ENCODE assay signal across 35 cellular contexts in genomic region chr10:84805149-84805548, GRCh38.
A peak's percentile ranks its signal among the peaks of the same experiment; 100 is the strongest.
DNase-seq lines count a peak whose midpoint lies in the region; ATAC-seq, FAIRE-seq and TF ChIP-seq lines count a peak whose summit lies in the region.
"Had no signal": no experiment of that assay in that cellular context is flagged by ENCODE, and none has a peak within 500 bp of the region (broad histone marks: within the 10 kb centered on the region; RNA-seq: fewer than 3 reads in every experiment).

No MANE protein-coding gene starts in this region.

- H2AFZ ChIP-seq in HepG2 (ENCODE audit: low read length) = no peak overlapping the region

- no peaks in the 10 kb centered on the region for H3K36me3 ChIP-seq in HepG2 (replicated peaks in 1 of 2; ENCODE audit: control insufficient read depth in 1 of 2, insufficient read depth in 2 of 2, low read length in 2 of 2)
- H3K36me3 ChIP-seq in right lobe of liver = no peaks in the 10 kb centered on the region
- H3K36me3 ChIP-seq in HEK293 (ENCODE audit: control insufficient read depth in 2 of 2, insufficient read depth in 1 of 2, low read length in 2 of 2) = no peaks in the 10 kb centered on the region
- H3K36me3 ChIP-seq: BE2C; BLaER1; BLaER1 treated with 17β-estradiol and CSF1 and Interleukin-3, amounts not matched to agents 10 nM and 100 nM had no signal

- no peaks in the 10 kb centered on the region for H3K27me3 Mint-ChIP-seq in activated CD4-positive, alpha-beta T cell treated with anti-CD3 and anti-CD28 coated beads, Interleukin-2, amount 10 ng/mL, durations not matched to agents 24 days and 14 days
- H3K27me3 Mint-ChIP-seq: CD4-positive, CD25-positive, alpha-beta regulatory T cell had no signal

- H3K79me2 ChIP-seq in HepG2 (ENCODE audit: insufficient read depth, low read length) = no peaks in the 10 kb centered on the region

- intact Hi-C loops in activated CD4-positive, alpha-beta T cell treated with anti-CD3 and anti-CD28 coated beads, Interleukin-2, amount 10 ng/mL, durations not matched to agents 24 days and 14 days (cut with micrococcal nuclease) = no loop called here
- intact Hi-C loops in HepG2 (cut with micrococcal nuclease; ENCODE audit: unreplicated experiment) = no loop called here
- intact Hi-C loops in right lobe of liver (cut with DNase I) = no loop called here

- no peak overlapping the region for H3K9ac ChIP-seq in HepG2 (ENCODE audit: insufficient read depth, low read depth, low read length)
- H3K9ac ChIP-seq: BLaER1; BLaER1 treated with 17β-estradiol and CSF1 and Interleukin-3, amounts not matched to agents 10 nM and 100 nM had no signal

- ATAC-seq in HepG2 (no peak), right lobe of liver (no peak)
- ATAC-seq: A549; CD8-positive, alpha-beta T cell had no signal

- CTCF ChIA-PET in HepG2 (lab: Yijun Ruan, JAX; ENCODE audit: low intra/inter-chr PET ratio, low total read pairs) = no interaction called here
- CTCF ChIA-PET in HEK293 (lab: Yijun Ruan, JAX) = no interaction called here

- no peaks in the 10 kb centered on the region for H3K4me1 ChIP-seq in HepG2 (ENCODE audit: insufficient read depth, low read length)
- H3K4me1 ChIP-seq in right lobe of liver = no peaks in the 10 kb centered on the region
- H3K4me1 ChIP-seq in HEK293 (ENCODE audit: control insufficient read depth, insufficient read depth, low read length) = no peaks in the 10 kb centered on the region
- H3K4me1 ChIP-seq: A549; BE2C; BLaER1; BLaER1 treated with 17β-estradiol and CSF1 and Interleukin-3, amounts not matched to agents 10 nM and 100 nM had no signal

- POLR2A ChIA-PET in HepG2 (lab: Yijun Ruan, JAX) (no interaction called here), HEK293 (lab: Yijun Ruan, JAX) (no interaction called here)

- no peak for TF ChIP-seq EP300 in HepG2 (IDR thresholded peaks at IDR 0.05; ENCODE audit: low read depth in 2 of 2, low read length in 2 of 2)
- no peak for TF ChIP-seq EP300 in HepG2 (CRISPR knock-in tag; IDR thresholded peaks at IDR 0.05; ENCODE audit: borderline replicate concordance)

- H3K27me3 ChIP-seq in HepG2 (ENCODE audit: control insufficient read depth in 1 of 2, insufficient read depth in 2 of 2, low read length in 2 of 2) (no peaks in the 10 kb centered on the region), right lobe of liver (no peaks in the 10 kb centered on the region)
- H3K27me3 ChIP-seq: BE2C; BLaER1; BLaER1 treated with 17β-estradiol and CSF1 and Interleukin-3, amounts not matched to agents 10 nM and 100 nM had no signal

- no peak overlapping the region for H3K4me3 Mint-ChIP-seq in activated CD4-positive, alpha-beta T cell treated with anti-CD3 and anti-CD28 coated beads, Interleukin-2, amount 10 ng/mL, durations not matched to agents 24 days and 14 days
- H3K4me3 Mint-ChIP-seq: B cell; CD14-positive monocyte; CD4-positive, alpha-beta memory T cell; CD4-positive, alpha-beta T cell; CD4-positive, CD25-positive, alpha-beta regulatory T cell; CD8-positive, alpha-beta memory T cell; CD8-positive, alpha-beta T cell had no signal

- H3K27ac ChIP-seq in HepG2 (ENCODE audit: extremely low read length, insufficient read depth, low read length) (no peak overlapping the region), right lobe of liver (no peak overlapping the region), HEK293 (ENCODE audit: extremely low read depth, low read depth, low read length) (no peak overlapping the region)
- H3K27ac ChIP-seq: 22Rv1; A549; BLaER1; BLaER1 treated with 17β-estradiol and CSF1 and Interleukin-3, amounts not matched to agents 10 nM and 100 nM; C4-2B had no signal

- no peak for FAIRE-seq in HepG2 (lab: Jason Lieb, UNC)
- FAIRE-seq: A204.1, A549, D721Med had no signal

- peak; percentile 8 for DNase-seq in activated CD4-positive, alpha-beta T cell treated with anti-CD3 and anti-CD28 coated beads, Interleukin-2, amount 10 ng/mL, durations not matched to agents 24 days and 14 days
- DNase-seq in activated CD4-positive, alpha-beta T cell treated with anti-CD3 and anti-CD28 coated beads for 1 hour = no peak
- DNase-seq in HepG2 (ENCODE audit: low spot score) (no peak), right lobe of liver (no peak), NCI-H1694 treated with DMSO at 0.1 percent for 48 hours (lab: John Stamatoyannopoulos, UW) (no peak)
- DNase-seq: 8988T; ACHN; AML-193; BE2C; C1 segment of cervical spinal cord; Caco-2; Calu3; CD4-positive, alpha-beta memory T cell; CD4-positive, alpha-beta T cell; CD4-positive, CD25-positive, alpha-beta regulatory T cell; CD8-positive, alpha-beta memory T cell; CD8-positive, alpha-beta T cell; COR-L47; DMS 273 treated with DMSO at 0.1 percent for 48 hours; DMS153; DMS53; DMS79; DMS79 treated with DMSO at 0.1 percent for 48 hours; DND-41; EL had no signal

- H3K4me3 ChIP-seq in HepG2 (replicated peaks in 1 of 3; ENCODE audit: insufficient read depth in 1 of 3, low read depth in 2 of 3, low read length in 3 of 3) (no peak overlapping the region), right lobe of liver (no peak overlapping the region), HEK293 (ENCODE audit: low read depth, low read length) (no peak overlapping the region)
- H3K4me3 ChIP-seq: A549; BLaER1; BLaER1 treated with 17β-estradiol and CSF1 and Interleukin-3, amounts not matched to agents 10 nM and 100 nM had no signal

- no peak for TF ChIP-seq RAD21 in HepG2 (CRISPR knock-in tag; IDR thresholded peaks at IDR 0.05)

- no TSS peak for BruUV-seq in HepG2 (replicated peaks; lab: Mats Ljungman, UMichigan)

- H3K27ac Mint-ChIP-seq in activated CD4-positive, alpha-beta T cell treated with anti-CD3 and anti-CD28 coated beads, Interleukin-2, amount 10 ng/mL, durations not matched to agents 24 days and 14 days = no peak overlapping the region
- H3K27ac Mint-ChIP-seq: B cell; CD14-positive monocyte; CD4-positive, alpha-beta memory T cell; CD4-positive, alpha-beta T cell; CD4-positive, CD25-positive, alpha-beta regulatory T cell; CD8-positive, alpha-beta memory T cell; CD8-positive, alpha-beta T cell had no signal

- TF ChIP-seq CTCF in HepG2 (CRISPR knock-in tag; IDR thresholded peaks at IDR 0.05) (no peak), right lobe of liver (IDR thresholded peaks at IDR 0.05) (no peak), HEK293 (tag by site-specific recombination; IDR thresholded peaks at IDR 0.05) (no peak)

- H3K4me2 ChIP-seq in HepG2 (ENCODE audit: low read depth, low read length) = no peak overlapping the region
- H3K4me2 ChIP-seq: A549; BLaER1; BLaER1 treated with 17β-estradiol and CSF1 and Interleukin-3, amounts not matched to agents 10 nM and 100 nM had no signal

- no peaks in the 10 kb centered on the region for H3K9me3 ChIP-seq in HepG2 (ENCODE audit: low read length)
- H3K9me3 ChIP-seq in right lobe of liver = no peaks in the 10 kb centered on the region
- H3K9me3 ChIP-seq in HEK293 (ENCODE audit: control insufficient read depth, insufficient read depth, low read depth, low read length) = no peaks in the 10 kb centered on the region
- H3K9me3 ChIP-seq: A549, BE2C, BLaER1, Caco-2 had no signal

- TF ChIP-seq POLR2A in HepG2 (IDR thresholded peaks at IDR 0.05; ENCODE audit: insufficient read depth in 1 of 2, low read depth in 2 of 2, low read length in 2 of 2) (no peak), right lobe of liver (IDR thresholded peaks at IDR 0.05) (no peak)

- H4K20me1 ChIP-seq in HepG2 (ENCODE audit: insufficient read depth, low read length) = no peaks in the 10 kb centered on the region
- H4K20me1 ChIP-seq: BLaER1; BLaER1 treated with 17β-estradiol and CSF1 and Interleukin-3, amounts not matched to agents 10 nM and 100 nM had no signal

- H3K9me3 Mint-ChIP-seq in activated CD4-positive, alpha-beta T cell treated with anti-CD3 and anti-CD28 coated beads, Interleukin-2, amount 10 ng/mL, durations not matched to agents 24 days and 14 days = no peaks in the 10 kb centered on the region

- in situ Hi-C loops in HepG2 (cut with HindIII; ENCODE audit: extremely low pct_ligation_motif_present, low pct_unique_long_range_greater_than_20kb) = no loop called here

- no peaks in the 10 kb centered on the region for H3K4me1 Mint-ChIP-seq in activated CD4-positive, alpha-beta T cell treated with anti-CD3 and anti-CD28 coated beads, Interleukin-2, amount 10 ng/mL, durations not matched to agents 24 days and 14 days
- H3K4me1 Mint-ChIP-seq: B cell; CD14-positive monocyte; CD4-positive, alpha-beta memory T cell; CD4-positive, CD25-positive, alpha-beta regulatory T cell; CD8-positive, alpha-beta memory T cell had no signal

- no peaks in the 10 kb centered on the region for H3K36me3 Mint-ChIP-seq in activated CD4-positive, alpha-beta T cell treated with anti-CD3 and anti-CD28 coated beads, Interleukin-2, amount 10 ng/mL, durations not matched to agents 24 days and 14 days (ENCODE audit: low read depth)
- H3K36me3 Mint-ChIP-seq: CD14-positive monocyte; CD4-positive, alpha-beta memory T cell; CD4-positive, CD25-positive, alpha-beta regulatory T cell; CD8-positive, alpha-beta memory T cell; CD8-positive, alpha-beta T cell had no signal

- 23% methylated on average over 2 of the region's 2 CpGs for WGBS in HepG2 (ENCODE audit: low lambda C conversion rate)
- 57% methylated on average over 2 of the region's 2 CpGs for WGBS in right lobe of liver (ENCODE audit: insufficient coverage, low coverage, low lambda C conversion rate, missing lambda C conversion rate)

TF ChIP-seq in HepG2, 621 proteins besides CTCF, POLR2A, EP300 and RAD21 (continues in another document):
- TF ChIP-seq CHD2 (IDR thresholded peaks at IDR 0.05; ENCODE audit: low read depth, low read length) = no peak
- no peak for TF ChIP-seq HOXA3 (CRISPR knock-in tag; IDR thresholded peaks at IDR 0.05)

TF ChIP-seq in HEK293, 187 proteins besides CTCF, POLR2A, EP300 and RAD21 (continues in another document):
- TF ChIP-seq, protein P1, sequence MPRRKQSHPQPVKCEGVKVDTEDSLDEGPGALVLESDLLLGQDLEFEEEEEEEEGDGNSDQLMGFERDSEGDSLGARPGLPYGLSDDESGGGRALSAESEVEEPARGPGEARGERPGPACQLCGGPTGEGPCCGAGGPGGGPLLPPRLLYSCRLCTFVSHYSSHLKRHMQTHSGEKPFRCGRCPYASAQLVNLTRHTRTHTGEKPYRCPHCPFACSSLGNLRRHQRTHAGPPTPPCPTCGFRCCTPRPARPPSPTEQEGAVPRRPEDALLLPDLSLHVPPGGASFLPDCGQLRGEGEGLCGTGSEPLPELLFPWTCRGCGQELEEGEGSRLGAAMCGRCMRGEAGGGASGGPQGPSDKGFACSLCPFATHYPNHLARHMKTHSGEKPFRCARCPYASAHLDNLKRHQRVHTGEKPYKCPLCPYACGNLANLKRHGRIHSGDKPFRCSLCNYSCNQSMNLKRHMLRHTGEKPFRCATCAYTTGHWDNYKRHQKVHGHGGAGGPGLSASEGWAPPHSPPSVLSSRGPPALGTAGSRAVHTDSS (tag by site-specific recombination; IDR thresholded peaks at IDR 0.05) = peak; percentile 65
- TF ChIP-seq, protein P2, sequence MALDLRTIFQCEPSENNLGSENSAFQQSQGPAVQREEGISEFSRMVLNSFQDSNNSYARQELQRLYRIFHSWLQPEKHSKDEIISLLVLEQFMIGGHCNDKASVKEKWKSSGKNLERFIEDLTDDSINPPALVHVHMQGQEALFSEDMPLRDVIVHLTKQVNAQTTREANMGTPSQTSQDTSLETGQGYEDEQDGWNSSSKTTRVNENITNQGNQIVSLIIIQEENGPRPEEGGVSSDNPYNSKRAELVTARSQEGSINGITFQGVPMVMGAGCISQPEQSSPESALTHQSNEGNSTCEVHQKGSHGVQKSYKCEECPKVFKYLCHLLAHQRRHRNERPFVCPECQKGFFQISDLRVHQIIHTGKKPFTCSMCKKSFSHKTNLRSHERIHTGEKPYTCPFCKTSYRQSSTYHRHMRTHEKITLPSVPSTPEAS (tag by site-specific recombination; IDR thresholded peaks at IDR 0.05) = no peak
